Comparison of ENCODE assay signal across 1 cellular context in the genomic region with DNA sequence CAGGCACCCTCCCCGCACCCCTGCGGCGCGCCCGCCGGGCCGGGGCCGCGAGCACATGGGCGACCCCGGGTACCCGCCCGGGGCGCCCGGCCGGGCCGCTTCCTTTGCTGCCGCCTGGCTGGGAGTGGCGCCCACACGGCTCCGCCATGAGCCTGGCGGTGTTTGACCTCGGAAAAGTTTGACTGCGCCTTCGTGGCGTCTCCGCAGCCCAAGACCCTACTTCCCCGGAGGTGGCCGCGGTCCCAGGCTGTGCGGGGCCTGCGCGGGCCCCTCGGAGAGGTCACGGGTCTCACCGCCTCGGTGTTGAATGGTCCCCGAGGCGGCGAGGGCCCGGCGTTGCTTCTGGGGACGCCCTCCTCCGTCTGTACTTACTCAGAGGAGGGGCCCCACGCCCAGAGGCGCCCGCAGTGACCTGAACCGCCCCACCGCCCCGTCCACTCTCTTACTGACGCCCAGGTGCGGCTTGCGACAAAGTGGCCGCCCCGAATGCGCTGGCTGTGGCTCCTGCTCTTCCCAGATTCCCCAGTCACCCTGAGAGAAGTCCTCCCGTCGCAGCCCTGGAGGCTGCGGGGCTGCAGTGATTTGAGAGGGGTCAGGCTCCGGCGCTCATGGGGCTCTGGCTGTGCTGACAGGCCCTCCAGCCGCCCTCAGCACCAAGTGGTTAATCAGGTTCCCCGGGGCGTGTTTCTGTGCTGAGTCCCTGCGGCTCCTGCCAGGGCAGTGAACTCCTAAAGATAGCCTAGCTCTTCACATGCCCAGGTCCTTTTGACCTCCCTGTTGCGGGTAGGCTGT.
TF ChIP-seq lines count a peak whose summit lies in the region.

No MANE protein-coding gene starts in this region.

TF ChIP-seq in HepG2, 621 proteins besides CTCF, POLR2A, EP300 and RAD21 (continued from another document):
- TF ChIP-seq ZGPAT (CRISPR knock-in tag; IDR thresholded peaks at IDR 0.05) (peak; percentile 43; the same call in 1 of the 2 replicates), NCOA1 (CRISPR knock-in tag; IDR thresholded peaks at IDR 0.05) (no peak), TAF1 (CRISPR knock-in tag; IDR thresholded peaks at IDR 0.05) (peak; percentile 63; the same call in 1 of the 2 replicates), U2AF1 (optimal IDR thresholded peaks at IDR 0.05; ENCODE audit: low read depth, low read length) (no peak), ZMYM2 (CRISPR knock-in tag; IDR thresholded peaks at IDR 0.05) (no peak), EZH2 (conservative IDR thresholded peaks at IDR 0.05; ENCODE audit: low read depth, low read length) (no peak), ARNT (IDR thresholded peaks at IDR 0.05) (no peak), ZNF7 (CRISPR knock-in tag; IDR thresholded peaks at IDR 0.05) (no peak), ZBTB33 (CRISPR knock-in tag; IDR thresholded peaks at IDR 0.05) (no peak), ARID3A (IDR thresholded peaks at IDR 0.05; ENCODE audit: low read depth, low read length) (no peak), ZNF235 (CRISPR knock-in tag; IDR thresholded peaks at IDR 0.05; ENCODE audit: borderline replicate concordance) (0 out of 2 replicates have a peak, but pooled peaks have one; percentile 53), TCF7 (IDR thresholded peaks at IDR 0.05; ENCODE audit: low read depth) (no peak), ZNF562 (CRISPR knock-in tag; IDR thresholded peaks at IDR 0.05; ENCODE audit: borderline replicate concordance) (no peak), NCOA2 (CRISPR knock-in tag; IDR thresholded peaks at IDR 0.05) (no peak), ZNF780A (CRISPR knock-in tag; IDR thresholded peaks at IDR 0.05) (no peak), MXD3 (CRISPR knock-in tag; IDR thresholded peaks at IDR 0.05) (peak; percentile 42), TSC22D2 (CRISPR knock-in tag; IDR thresholded peaks at IDR 0.05; ENCODE audit: borderline replicate concordance) (no peak), KDM2A (CRISPR knock-in tag; IDR thresholded peaks at IDR 0.05; ENCODE audit: borderline replicate concordance, low read depth) (peak; percentile 73; the same call in 1 of the 2 replicates), ZNF580 (CRISPR knock-in tag; IDR thresholded peaks at IDR 0.05; ENCODE audit: borderline replicate concordance, low read depth) (no peak)
- TF ChIP-seq, protein P1, sequence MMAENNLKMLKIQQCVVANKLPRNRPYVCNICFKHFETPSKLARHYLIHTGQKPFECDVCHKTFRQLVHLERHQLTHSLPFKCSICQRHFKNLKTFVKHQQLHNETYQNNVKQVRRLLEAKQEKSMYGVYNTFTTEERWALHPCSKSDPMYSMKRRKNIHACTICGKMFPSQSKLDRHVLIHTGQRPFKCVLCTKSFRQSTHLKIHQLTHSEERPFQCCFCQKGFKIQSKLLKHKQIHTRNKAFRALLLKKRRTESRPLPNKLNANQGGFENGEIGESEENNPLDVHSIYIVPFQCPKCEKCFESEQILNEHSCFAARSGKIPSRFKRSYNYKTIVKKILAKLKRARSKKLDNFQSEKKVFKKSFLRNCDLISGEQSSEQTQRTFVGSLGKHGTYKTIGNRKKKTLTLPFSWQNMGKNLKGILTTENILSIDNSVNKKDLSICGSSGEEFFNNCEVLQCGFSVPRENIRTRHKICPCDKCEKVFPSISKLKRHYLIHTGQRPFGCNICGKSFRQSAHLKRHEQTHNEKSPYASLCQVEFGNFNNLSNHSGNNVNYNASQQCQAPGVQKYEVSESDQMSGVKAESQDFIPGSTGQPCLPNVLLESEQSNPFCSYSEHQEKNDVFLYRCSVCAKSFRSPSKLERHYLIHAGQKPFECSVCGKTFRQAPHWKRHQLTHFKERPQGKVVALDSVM (CRISPR knock-in tag; IDR thresholded peaks at IDR 0.05), result 0 out of 2 replicates have a peak, but pooled peaks have one; percentile 17
- TF ChIP-seq, protein P2, sequence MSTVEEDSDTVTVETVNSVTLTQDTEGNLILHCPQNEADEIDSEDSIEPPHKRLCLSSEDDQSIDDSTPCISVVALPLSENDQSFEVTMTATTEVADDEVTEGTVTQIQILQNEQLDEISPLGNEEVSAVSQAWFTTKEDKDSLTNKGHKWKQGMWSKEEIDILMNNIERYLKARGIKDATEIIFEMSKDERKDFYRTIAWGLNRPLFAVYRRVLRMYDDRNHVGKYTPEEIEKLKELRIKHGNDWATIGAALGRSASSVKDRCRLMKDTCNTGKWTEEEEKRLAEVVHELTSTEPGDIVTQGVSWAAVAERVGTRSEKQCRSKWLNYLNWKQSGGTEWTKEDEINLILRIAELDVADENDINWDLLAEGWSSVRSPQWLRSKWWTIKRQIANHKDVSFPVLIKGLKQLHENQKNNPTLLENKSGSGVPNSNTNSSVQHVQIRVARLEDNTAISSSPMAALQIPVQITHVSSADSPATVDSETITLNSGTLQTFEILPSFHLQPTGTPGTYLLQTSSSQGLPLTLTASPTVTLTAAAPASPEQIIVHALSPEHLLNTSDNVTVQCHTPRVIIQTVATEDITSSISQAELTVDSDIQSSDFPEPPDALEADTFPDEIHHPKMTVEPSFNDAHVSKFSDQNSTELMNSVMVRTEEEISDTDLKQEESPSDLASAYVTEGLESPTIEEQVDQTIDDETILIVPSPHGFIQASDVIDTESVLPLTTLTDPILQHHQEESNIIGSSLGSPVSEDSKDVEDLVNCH (CRISPR knock-in tag; IDR thresholded peaks at IDR 0.05), result no peak
- TF ChIP-seq, protein P3, sequence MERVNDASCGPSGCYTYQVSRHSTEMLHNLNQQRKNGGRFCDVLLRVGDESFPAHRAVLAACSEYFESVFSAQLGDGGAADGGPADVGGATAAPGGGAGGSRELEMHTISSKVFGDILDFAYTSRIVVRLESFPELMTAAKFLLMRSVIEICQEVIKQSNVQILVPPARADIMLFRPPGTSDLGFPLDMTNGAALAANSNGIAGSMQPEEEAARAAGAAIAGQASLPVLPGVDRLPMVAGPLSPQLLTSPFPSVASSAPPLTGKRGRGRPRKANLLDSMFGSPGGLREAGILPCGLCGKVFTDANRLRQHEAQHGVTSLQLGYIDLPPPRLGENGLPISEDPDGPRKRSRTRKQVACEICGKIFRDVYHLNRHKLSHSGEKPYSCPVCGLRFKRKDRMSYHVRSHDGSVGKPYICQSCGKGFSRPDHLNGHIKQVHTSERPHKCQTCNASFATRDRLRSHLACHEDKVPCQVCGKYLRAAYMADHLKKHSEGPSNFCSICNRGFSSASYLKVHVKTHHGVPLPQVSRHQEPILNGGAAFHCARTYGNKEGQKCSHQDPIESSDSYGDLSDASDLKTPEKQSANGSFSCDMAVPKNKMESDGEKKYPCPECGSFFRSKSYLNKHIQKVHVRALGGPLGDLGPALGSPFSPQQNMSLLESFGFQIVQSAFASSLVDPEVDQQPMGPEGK (CRISPR knock-in tag; IDR thresholded peaks at IDR 0.05), result peak; percentile 67
TF ChIP-seq in HepG2: peak in this region for 84.
